ENCODE assay signal across 18 cellular contexts in genomic region chr15:101078669-101079323, GRCh38.
A peak's percentile ranks its signal among the peaks of the same experiment; 100 is the strongest.
DNase-seq lines count a peak whose midpoint lies in the region; ATAC-seq and TF ChIP-seq lines count a peak whose summit lies in the region.
"Had no signal": no experiment of that assay in that cellular context is flagged by ENCODE, and none has a peak within 500 bp of the region (broad histone marks: within the 10 kb centered on the region; RNA-seq: fewer than 3 reads in every experiment).

No MANE protein-coding gene starts in this region.

- peak overlapping the region; percentile 97 for H3K27ac Mint-ChIP-seq in GM23338
- no peak overlapping the region for H3K27ac Mint-ChIP-seq in activated T-cell treated with anti-CD3 and anti-CD28 coated beads, Interleukin-2, amount 50 U/mL, for 24 hours
- H3K27ac Mint-ChIP-seq: B cell had no signal

- ATAC-seq in GM23338 (peak; percentile 20; the same call in 2 of the 3 replicates), RWPE2 (ENCODE audit: low read depth) (no peak)
- ATAC-seq: K562 had no signal

- peaks cover 40% of the 10 kb centered on the region for H3K4me1 Mint-ChIP-seq in GM23338
- no peaks in the 10 kb centered on the region for H3K4me1 Mint-ChIP-seq in activated T-cell treated with anti-CD3 and anti-CD28 coated beads, Interleukin-2, amount 50 U/mL, for 24 hours (ENCODE audit: low read depth)
- H3K4me1 Mint-ChIP-seq: B cell had no signal

- peaks cover 27% of the 10 kb centered on the region for H3K36me3 Mint-ChIP-seq in GM23338 (ENCODE audit: low read depth)
- no peaks in the 10 kb centered on the region for H3K36me3 Mint-ChIP-seq in activated T-cell treated with anti-CD3 and anti-CD28 coated beads, Interleukin-2, amount 50 U/mL, for 24 hours (ENCODE audit: low read depth)

- peak overlapping the region; percentile 100 for H3K27ac ChIP-seq in GM23338 (ENCODE audit: low read depth)
- no peak overlapping the region for H3K27ac ChIP-seq in RWPE2 (ENCODE audit: poor library complexity, severe bottlenecking)
- H3K27ac ChIP-seq in iPS-18a (ENCODE audit: low read length), result peak overlapping the region; percentile 83
- H3K27ac ChIP-seq in sigmoid colon, result no peak overlapping the region
- H3K27ac ChIP-seq: PC-9, SJCRH30 had no signal

- no peak for DNase-seq in GM23338 (ENCODE audit: low spot score)
- peak; percentile 66 for DNase-seq in RWPE2 (ENCODE audit: low spot score)
- peak; percentile 49 for DNase-seq in sigmoid colon
- no peak for DNase-seq in NCI-H345 (lab: John Stamatoyannopoulos, UW)
- no peak for DNase-seq in activated T-cell treated with anti-CD3 and anti-CD28 coated beads, Interleukin-2, amount 50 U/mL, for 24 hours
- DNase-seq in activated effector memory CD4-positive, alpha-beta T cell treated with Interleukin-2 at 50 U/mL for 16 hours, result no peak
- DNase-seq in AG08396 (ENCODE audit: low spot score), result no peak
- DNase-seq: 8988T, DND-41, HCEC 1CT, NCI-H1105, NCI-H1694, NCI-H510A treated with DMSO at 0.1 percent for 48 hours, PC-9, SJCRH30 had no signal

- H3K27me3 Mint-ChIP-seq in GM23338 (ENCODE audit: insufficient read depth, low read depth, poor library complexity), result peaks cover 13% of the 10 kb centered on the region
- H3K27me3 Mint-ChIP-seq in activated T-cell treated with anti-CD3 and anti-CD28 coated beads, Interleukin-2, amount 50 U/mL, for 24 hours, result no peaks in the 10 kb centered on the region
- H3K27me3 Mint-ChIP-seq: B cell had no signal

- peaks cover 20% of the 10 kb centered on the region for H3K9me3 Mint-ChIP-seq in GM23338
- no peaks in the 10 kb centered on the region for H3K9me3 Mint-ChIP-seq in activated T-cell treated with anti-CD3 and anti-CD28 coated beads, Interleukin-2, amount 50 U/mL, for 24 hours

- no peak overlapping the region for H3K4me3 Mint-ChIP-seq in GM23338
- no peak overlapping the region for H3K4me3 Mint-ChIP-seq in activated T-cell treated with anti-CD3 and anti-CD28 coated beads, Interleukin-2, amount 50 U/mL, for 24 hours
- H3K4me3 Mint-ChIP-seq: B cell had no signal

- peaks cover 5% of the 10 kb centered on the region; the same call in 1 of the 2 replicates for H3K36me3 ChIP-seq in GM23338 (ENCODE audit: insufficient read depth)
- no peaks in the 10 kb centered on the region for H3K36me3 ChIP-seq in RWPE2 (ENCODE audit: low read depth)
- no peaks in the 10 kb centered on the region for H3K36me3 ChIP-seq in iPS-18a (ENCODE audit: control insufficient read depth, low read depth, low read length)
- no peaks in the 10 kb centered on the region for H3K36me3 ChIP-seq in sigmoid colon
- H3K36me3 ChIP-seq: SJCRH30 had no signal

- H3K9me2 ChIP-seq in GM23338 (ENCODE audit: insufficient read depth), result no peaks in the 10 kb centered on the region; the same call in 1 of the 2 replicates

- H3K4me1 ChIP-seq in GM23338 (ENCODE audit: insufficient read depth), result peaks cover 23% of the 10 kb centered on the region
- no peaks in the 10 kb centered on the region for H3K4me1 ChIP-seq in RWPE2 (ENCODE audit: insufficient read depth, poor library complexity, severe bottlenecking)
- H3K4me1 ChIP-seq in iPS-18a (ENCODE audit: control insufficient read depth, low read depth, low read length), result peaks cover 18% of the 10 kb centered on the region
- peaks cover 0 to 6% (median 2%) of the 10 kb centered on the region in 4 donors for H3K4me1 ChIP-seq in sigmoid colon
- H3K4me1 ChIP-seq: SJCRH30 had no signal

- H3K4me3 ChIP-seq in GM23338 (peak overlapping the region; percentile 34; the same call in 1 of the 2 replicates), RWPE2 (ENCODE audit: severe bottlenecking) (no peak overlapping the region), iPS-18a (ENCODE audit: low read length) (no peak overlapping the region), sigmoid colon (no peak overlapping the region)
- H3K4me3 ChIP-seq: K562, PC-9, SJCRH30 had no signal

- H3K79me2 ChIP-seq in GM23338 (replicated peaks; ENCODE audit: insufficient read depth), result no peaks in the 10 kb centered on the region; the same call in 1 of the 2 replicates

- intact Hi-C loops in sigmoid colon (cut with DNase I), result no loop called here

- H4K20me1 ChIP-seq in GM23338 (replicated peaks; ENCODE audit: insufficient read depth), result no peaks in the 10 kb centered on the region

- H3K27me3 ChIP-seq in GM23338 (ENCODE audit: insufficient read depth), result no peaks in the 10 kb centered on the region
- no peaks in the 10 kb centered on the region for H3K27me3 ChIP-seq in RWPE2 (ENCODE audit: insufficient read depth, poor library complexity, severe bottlenecking)
- no peaks in the 10 kb centered on the region for H3K27me3 ChIP-seq in iPS-18a (ENCODE audit: control insufficient read depth, insufficient read depth, low read length)
- no peaks in the 10 kb centered on the region for H3K27me3 ChIP-seq in sigmoid colon
- H3K27me3 ChIP-seq: SJCRH30 had no signal

- no peak for TF ChIP-seq EP300 in sigmoid colon (IDR thresholded peaks at IDR 0.05)

- no peak for TF ChIP-seq POLR2A in sigmoid colon (IDR thresholded peaks at IDR 0.05)

- H3K9me3 ChIP-seq in RWPE2 (ENCODE audit: severe bottlenecking), result no peaks in the 10 kb centered on the region
- no peaks in the 10 kb centered on the region for H3K9me3 ChIP-seq in iPS-18a (ENCODE audit: control insufficient read depth, low read depth, low read length)
- H3K9me3 ChIP-seq in sigmoid colon, result no peaks in the 10 kb centered on the region
- H3K9me3 ChIP-seq: SJCRH30 had no signal

- H3K4me2 ChIP-seq in GM23338, result peak overlapping the region; percentile 76
- H3K4me2 ChIP-seq: PC-9 had no signal

- H2AFZ ChIP-seq in GM23338, result no peak overlapping the region
- H2AFZ ChIP-seq: PC-9 had no signal

- H3F3A ChIP-seq in GM23338 (replicated peaks; ENCODE audit: low read depth), result peaks cover 19% of the 10 kb centered on the region; the same call in 1 of the 2 replicates

- peak overlapping the region; percentile 54 for H3K9ac ChIP-seq in iPS-18a (ENCODE audit: low read length)

- WGBS in sigmoid colon, 2 donors, result 92% methylated on average over 16 of the region's 16 CpGs

- TF ChIP-seq CTCF in GM23338 (conservative IDR thresholded peaks at IDR 0.05; ENCODE audit: low read depth in 2 of 2) (no peak), RWPE2 (IDR thresholded peaks at IDR 0.05; ENCODE audit: poor library complexity, severe bottlenecking) (no peak), sigmoid colon (IDR thresholded peaks at IDR 0.05) (no peak)

TF ChIP-seq in GM23338, 12 proteins besides CTCF, POLR2A, EP300 and RAD21 (continues in another document):
- TF ChIP-seq ZNF331 (CRISPR knock-in tag; IDR thresholded peaks at IDR 0.05; ENCODE audit: low read depth) (no peak), EZH2phosphoT487 (IDR thresholded peaks at IDR 0.05; ENCODE audit: unreplicated experiment) (no peak), ZNF462 (CRISPR knock-in tag; IDR thresholded peaks at IDR 0.05) (no peak), POLR2AphosphoS5 (IDR thresholded peaks at IDR 0.05; ENCODE audit: low read depth) (no peak)

Comparison
In these comparisons a context has a peak if more than half of its experiments do, and no peak if none do; other contexts are left out.
1. DNase-seq: peak in RWPE2 (single experiment) and sigmoid colon (single experiment); none in GM23338 (single experiment), NCI-H345 (single experiment), activated T-cell treated with anti-CD3 and anti-CD28 coated beads, Interleukin-2, amount 50 U/mL, for 24 hours (single experiment), activated effector memory CD4-positive, alpha-beta T cell treated with Interleukin-2 at 50 U/mL for 16 hours (single experiment) and AG08396 (single experiment).
2. H3K27ac ChIP-seq: peak in GM23338 (single experiment) and iPS-18a (single experiment); none in RWPE2 (single experiment) and sigmoid colon (0 of 4).